ENCODE assay signal across 20 cellular contexts in genomic region chr2:166841679-166842078, GRCh38.
"Had no signal": no experiment of that assay in that cellular context is flagged by ENCODE, and none has a peak within 500 bp of the region (broad histone marks: within the 10 kb centered on the region; RNA-seq: fewer than 3 reads in every experiment).

No MANE protein-coding gene starts in this region.

- H3K4me3 Mint-ChIP-seq: dendritic cell treated with granulocyte-macrophage colony-stimulating factor and Interleukin-4, amounts not matched to agents 40 ng/mL and 50 ng/mL, for 4 days; effector memory CD8-positive, alpha-beta T cell; memory B cell; naive thymus-derived CD4-positive, alpha-beta T cell; nephron progenitor cell; stimulated activated memory B cell treated with anti-CD40 and anti-IgM and Interleukin-4, amounts not matched to agents 10 μg/mL and 1 μg/mL and 100 μg/mL, for 72 hours had no signal

- H3K9me3 Mint-ChIP-seq: nephron progenitor cell had no signal

- DNase-seq: effector memory CD8-positive, alpha-beta T cell; esophagus squamous epithelium; foreskin fibroblast; kidney; left cardiac atrium; left ventricle myocardium inferior; lower lobe of right lung; naive thymus-derived CD4-positive, alpha-beta T cell; nephron progenitor cell; posterior cingulate gyrus; spleen; stimulated activated CD4-positive, alpha-beta T cell treated with anti-CD3 and anti-CD28 coated beads, Interleukin-15, amount 100 ng/mL, for 24 hours; stimulated activated CD4-positive, alpha-beta T cell treated with anti-CD3 and anti-CD28 coated beads, Interleukin-1b, Interleukin-23, amount 100 ng/mL, for 48 hours; stimulated activated CD4-positive, alpha-beta T cell treated with anti-CD3 and anti-CD28 coated beads, Interleukin-4, amount 100 ng/mL, for 24 hours; stomach; substantia nigra; transverse colon had no signal

- H3K27me3 Mint-ChIP-seq: dendritic cell treated with granulocyte-macrophage colony-stimulating factor and Interleukin-4, amounts not matched to agents 40 ng/mL and 50 ng/mL, for 4 days; effector memory CD8-positive, alpha-beta T cell; memory B cell; stimulated activated memory B cell treated with anti-CD40 and anti-IgM and Interleukin-4, amounts not matched to agents 10 μg/mL and 1 μg/mL and 100 μg/mL, for 72 hours had no signal

- H3K36me3 Mint-ChIP-seq: memory B cell; naive thymus-derived CD4-positive, alpha-beta T cell; stimulated activated memory B cell treated with anti-CD40 and anti-IgM and Interleukin-4, amounts not matched to agents 10 μg/mL and 1 μg/mL and 100 μg/mL, for 72 hours had no signal

- H3K27ac Mint-ChIP-seq: dendritic cell treated with granulocyte-macrophage colony-stimulating factor and Interleukin-4, amounts not matched to agents 40 ng/mL and 50 ng/mL, for 4 days; effector memory CD8-positive, alpha-beta T cell; memory B cell; nephron progenitor cell; stimulated activated memory B cell treated with anti-CD40 and anti-IgM and Interleukin-4, amounts not matched to agents 10 μg/mL and 1 μg/mL and 100 μg/mL, for 72 hours had no signal

- H3K4me1 Mint-ChIP-seq: memory B cell; naive thymus-derived CD4-positive, alpha-beta T cell; nephron progenitor cell; stimulated activated memory B cell treated with anti-CD40 and anti-IgM and Interleukin-4, amounts not matched to agents 10 μg/mL and 1 μg/mL and 100 μg/mL, for 72 hours had no signal
